Comparison of ENCODE assay signal across 9 cellular contexts in genomic region chr19:46404884-46405658, GRCh38. TPM values are rescaled to one million over a fixed set of nuclear protein-coding genes. Genes with fewer than 3 reads are reported as not detected.
DNase-seq lines count a peak whose midpoint lies in the region; ATAC-seq and TF ChIP-seq lines count a peak whose summit lies in the region.
"Had no signal": no experiment of that assay in that cellular context is flagged by ENCODE, and none has a peak within 500 bp of the region (broad histone marks: within the 10 kb centered on the region; RNA-seq: fewer than 3 reads in every experiment).

No MANE protein-coding gene starts in this region.

- no peak overlapping the region for H3K27ac Mint-ChIP-seq in activated T-cell treated with anti-CD3 and anti-CD28 coated beads, Interleukin-2, amount 50 U/mL, for 72 hours
- H3K27ac Mint-ChIP-seq: activated CD4-positive, alpha-beta T cell treated with anti-CD3 and anti-CD28 coated beads, Interleukin-2, amount 10 ng/mL, durations not matched to agents 7 days and 5 days had no signal

- H3K4me3 ChIP-seq in choroid plexus epithelial cell (ENCODE audit: low read depth, low read length) (peak overlapping the region; percentile 50), right lobe of liver (peak overlapping the region; percentile 55 to 66 (median 59)), upper lobe of right lung (peak overlapping the region; percentile 48)

- H3K36me3 Mint-ChIP-seq in activated T-cell treated with anti-CD3 and anti-CD28 coated beads, Interleukin-2, amount 50 U/mL, for 72 hours (ENCODE audit: insufficient read depth in 2 of 2), result no peaks in the 10 kb centered on the region

- peaks cover 32% of the 10 kb centered on the region for H3K4me1 Mint-ChIP-seq in activated T-cell treated with anti-CD3 and anti-CD28 coated beads, Interleukin-2, amount 50 U/mL, for 72 hours (ENCODE audit: low read depth)

- TF ChIP-seq POLR2A in right lobe of liver (IDR thresholded peaks at IDR 0.05), result no peak

- H3K27me3 Mint-ChIP-seq in activated T-cell treated with anti-CD3 and anti-CD28 coated beads, Interleukin-2, amount 50 U/mL, for 72 hours (ENCODE audit: low read depth), result peaks cover 64% of the 10 kb centered on the region

- no peaks in the 10 kb centered on the region for H3K4me1 ChIP-seq in right lobe of liver
- peaks cover 10% of the 10 kb centered on the region for H3K4me1 ChIP-seq in upper lobe of right lung

- WGBS in right lobe of liver (ENCODE audit: insufficient coverage, low coverage, low lambda C conversion rate, missing lambda C conversion rate), result 32% methylated on average over 19 of the region's 44 CpGs

- H3K36me3 ChIP-seq in right lobe of liver (no peaks in the 10 kb centered on the region), upper lobe of right lung (no peaks in the 10 kb centered on the region)

- intact Hi-C loops in right lobe of liver (cut with DNase I) (no loop called here), upper lobe of right lung (cut with DNase I) (no loop called here)

- H3K27ac ChIP-seq in right lobe of liver (peak overlapping the region; percentile 73 to 84 (median 80)), upper lobe of right lung (peak overlapping the region; percentile 47)

- H3K9me3 ChIP-seq in right lobe of liver, result no peaks in the 10 kb centered on the region
- H3K9me3 ChIP-seq in upper lobe of right lung, result no peaks in the 10 kb centered on the region

- ATAC-seq in activated T-cell treated with anti-CD3 and anti-CD28 coated beads, Interleukin-2, amount 50 U/mL, for 72 hours (replicated peaks in 1 of 2), result peak; percentile 28 to 57
- peak; percentile 22 to 54 (median 40) for ATAC-seq in right lobe of liver
- ATAC-seq in upper lobe of right lung, result no peak
- ATAC-seq in HG03354 (IDR thresholded peaks at IDR 0.05; ENCODE audit: poor library complexity, severe bottlenecking, unreplicated experiment), result no peak

- peak; percentile 61 for TF ChIP-seq CTCF in choroid plexus epithelial cell (conservative IDR thresholded peaks at IDR 0.05; ENCODE audit: low read depth, low read length)
- no peak for TF ChIP-seq CTCF in right lobe of liver (IDR thresholded peaks at IDR 0.05)
- no peak for TF ChIP-seq CTCF in upper lobe of right lung (IDR thresholded peaks at IDR 0.05)

- H3K27me3 ChIP-seq in right lobe of liver (no peaks in the 10 kb centered on the region), upper lobe of right lung (peaks cover 34% of the 10 kb centered on the region)

- no peaks in the 10 kb centered on the region for H3K9me3 Mint-ChIP-seq in activated T-cell treated with anti-CD3 and anti-CD28 coated beads, Interleukin-2, amount 50 U/mL, for 72 hours
- H3K9me3 Mint-ChIP-seq: activated CD4-positive, alpha-beta T cell treated with anti-CD3 and anti-CD28 coated beads, Interleukin-2, amount 10 ng/mL, durations not matched to agents 7 days and 5 days had no signal

- DNase-seq in activated T-cell treated with anti-CD3 and anti-CD28 coated beads, Interleukin-2, amount 50 U/mL, for 72 hours, result peak in 1 of 2 donors; percentile 15
- DNase-seq in activated T-cell treated with anti-CD3 and anti-CD28 coated beads, Interleukin-2, amount 50 U/mL, for 48 hours, result no peak
- DNase-seq in choroid plexus epithelial cell (ENCODE audit: low read depth) (peak; percentile 82), right lobe of liver (peak in 1 of 3 donors; percentile 53), upper lobe of right lung (no peak), ecto neural progenitor cell (ENCODE audit: low spot score) (no peak), COLO829 (ENCODE audit: low spot score) (no peak)
- DNase-seq: activated CD4-positive, alpha-beta T cell treated with anti-CD3 and anti-CD28 coated beads, Interleukin-2, amount 10 ng/mL, durations not matched to agents 7 days and 5 days had no signal

- no peak overlapping the region for H3K4me3 Mint-ChIP-seq in activated T-cell treated with anti-CD3 and anti-CD28 coated beads, Interleukin-2, amount 50 U/mL, for 72 hours
- H3K4me3 Mint-ChIP-seq: activated CD4-positive, alpha-beta T cell treated with anti-CD3 and anti-CD28 coated beads, Interleukin-2, amount 10 ng/mL, durations not matched to agents 7 days and 5 days had no signal

RNA-seq across cellular contexts. Expression of gene CCDC8, which starts 8.3 kb away (rescaled TPM):
- not detected for total RNA-seq in activated T-cell treated with anti-CD3 and anti-CD28 coated beads, Interleukin-2, amount 50 U/mL, for 72 hours
- under 1 TPM in 5 of 6 experiments, not detected in 1; 0.26 to 0.55 (median 0.44) TPM for total RNA-seq in right lobe of liver
- total RNA-seq in upper lobe of right lung, result 8.9 TPM
- total RNA-seq: activated CD4-positive, alpha-beta T cell treated with anti-CD3 and anti-CD28 coated beads, Interleukin-2, amount 10 ng/mL, durations not matched to agents 7 days and 5 days had no signal

RNA-seq across cellular contexts. Expression of gene PNMA8C, which starts 23.7 kb away (rescaled TPM):
- not detected for total RNA-seq in activated T-cell treated with anti-CD3 and anti-CD28 coated beads, Interleukin-2, amount 50 U/mL, for 72 hours
- total RNA-seq in right lobe of liver (not detected), upper lobe of right lung (not detected)
- total RNA-seq: activated CD4-positive, alpha-beta T cell treated with anti-CD3 and anti-CD28 coated beads, Interleukin-2, amount 10 ng/mL, durations not matched to agents 7 days and 5 days had no signal

RNA-seq across cellular contexts. Expression of gene PPP5C, which starts 58.2 kb away (rescaled TPM):
- 10 to 100 TPM; 56.6 to 73.7 TPM for total RNA-seq in activated T-cell treated with anti-CD3 and anti-CD28 coated beads, Interleukin-2, amount 50 U/mL, for 72 hours
- total RNA-seq in right lobe of liver (10 to 100 TPM; 23.9 to 47.8 (median 36.0) TPM), upper lobe of right lung (50.0 TPM)

Comparison
In these comparisons a context has a peak if more than half of its experiments do, and no peak if none do; other contexts are left out.
1. ATAC-seq: peak in activated T-cell treated with anti-CD3 and anti-CD28 coated beads, Interleukin-2, amount 50 U/mL, for 72 hours (2 of 2) and right lobe of liver (4 of 4); none in upper lobe of right lung (single experiment) and HG03354 (single experiment).
2. Peak in every context shown above with its lines, with median percentiles within 50 percentile points of each other: H3K4me3 ChIP-seq.